10 cellular contexts compared by ENCODE assay signal in genomic region chr11:117950999-117951961, GRCh38. TPM values are rescaled to one million over a fixed set of nuclear protein-coding genes. Genes with fewer than 3 reads are reported as not detected.
DNase-seq lines count a peak whose midpoint lies in the region; ATAC-seq and TF ChIP-seq lines count a peak whose summit lies in the region.
"Had no signal": no experiment of that assay in that cellular context is flagged by ENCODE, and none has a peak within 500 bp of the region (broad histone marks: within the 10 kb centered on the region; RNA-seq: fewer than 3 reads in every experiment).

No MANE protein-coding gene starts in this region.

- H3K79me2 ChIP-seq in Loucy (ENCODE audit: insufficient read depth, low read length) = no peaks in the 10 kb centered on the region

- H3K9me3 ChIP-seq in Loucy (ENCODE audit: insufficient read depth, low read depth, low read length) = no peaks in the 10 kb centered on the region
- H3K9me3 ChIP-seq in upper lobe of right lung = no peaks in the 10 kb centered on the region
- no peaks in the 10 kb centered on the region for H3K9me3 ChIP-seq in adrenal gland (replicated peaks in 1 of 3)

- DNase-seq in activated T-cell treated with anti-CD3 and anti-CD28 coated beads, Interleukin-2, amount 50 U/mL, for 72 hours = peak; percentile 38 to 46
- DNase-seq in osteocyte (ENCODE audit: extremely low spot score, unreplicated experiment) = peak; percentile 69
- DNase-seq in HK-2 (ENCODE audit: unreplicated experiment) = no peak
- no peak for DNase-seq in upper lobe of right lung
- no peak for DNase-seq in adrenal gland
- DNase-seq: right cardiac atrium, Right ventricle myocardium superior had no signal

- H3K36me3 Mint-ChIP-seq in activated T-cell treated with anti-CD3 and anti-CD28 coated beads, Interleukin-2, amount 50 U/mL, for 72 hours (ENCODE audit: insufficient read depth in 2 of 2) = peaks cover 3 to 4% of the 10 kb centered on the region in 2 donors
- H3K36me3 Mint-ChIP-seq in osteocyte (ENCODE audit: unreplicated experiment) = no peaks in the 10 kb centered on the region

- no peaks in the 10 kb centered on the region for H3K27me3 Mint-ChIP-seq in activated T-cell treated with anti-CD3 and anti-CD28 coated beads, Interleukin-2, amount 50 U/mL, for 72 hours (ENCODE audit: low read depth)
- H3K27me3 Mint-ChIP-seq in osteocyte (ENCODE audit: unreplicated experiment) = peaks cover 33% of the 10 kb centered on the region

- TF ChIP-seq CTCF in Loucy (conservative IDR thresholded peaks at IDR 0.05; ENCODE audit: low read length) (no peak), osteocyte (IDR thresholded peaks at IDR 0.05) (no peak), upper lobe of right lung (IDR thresholded peaks at IDR 0.05) (no peak), adrenal gland (IDR thresholded peaks at IDR 0.05) (no peak)

- H3K4me3 Mint-ChIP-seq in activated T-cell treated with anti-CD3 and anti-CD28 coated beads, Interleukin-2, amount 50 U/mL, for 72 hours = peak overlapping the region; percentile 84 to 91
- H3K4me3 Mint-ChIP-seq in osteocyte (ENCODE audit: unreplicated experiment) = no peak overlapping the region

- ATAC-seq in GM18505 (IDR thresholded peaks at IDR 0.05; ENCODE audit: unreplicated experiment) (peak; percentile 45), upper lobe of right lung (no peak), HG02970 (IDR thresholded peaks at IDR 0.05; ENCODE audit: low FRiP score, unreplicated experiment) (no peak)
- peak; percentile 67 to 73 for ATAC-seq in activated T-cell treated with anti-CD3 and anti-CD28 coated beads, Interleukin-2, amount 50 U/mL, for 72 hours (replicated peaks in 1 of 2)
- ATAC-seq: right cardiac atrium had no signal

- no peak for TF ChIP-seq POLR2A in GM18505 (IDR thresholded peaks at IDR 0.05; ENCODE audit: borderline replicate concordance, extremely low read depth, insufficient read depth, insufficient read length)
- TF ChIP-seq POLR2A in adrenal gland (IDR thresholded peaks at IDR 0.05) = no peak

- H4K20me1 ChIP-seq in Loucy (ENCODE audit: insufficient read depth, low read length, poor library complexity, severe bottlenecking) = no peaks in the 10 kb centered on the region

- H3K27me3 ChIP-seq in Loucy (ENCODE audit: insufficient read depth, low read length, poor library complexity, severe bottlenecking) (no peaks in the 10 kb centered on the region), upper lobe of right lung (no peaks in the 10 kb centered on the region), adrenal gland (no peaks in the 10 kb centered on the region)

- peak overlapping the region; percentile 27 for H2AFZ ChIP-seq in Loucy (ENCODE audit: low read length)

- H3F3A ChIP-seq in Loucy (ENCODE audit: low read depth) = 0 out of 2 replicates have a peak, but pooled peaks cover 5% of the 10 kb centered on the region

- H3K27ac Mint-ChIP-seq in activated T-cell treated with anti-CD3 and anti-CD28 coated beads, Interleukin-2, amount 50 U/mL, for 72 hours = peak overlapping the region; percentile 68
- no peak overlapping the region for H3K27ac Mint-ChIP-seq in osteocyte (ENCODE audit: unreplicated experiment)

- H3K9ac ChIP-seq in Loucy (ENCODE audit: low read depth, low read length, poor library complexity, severe bottlenecking) = peak overlapping the region; percentile 65

- intact Hi-C loops in upper lobe of right lung (cut with DNase I) = no loop called here
- intact Hi-C loops in adrenal gland (cut with DNase I) = loop anchor here (5.0 to 10.0 kb wide), 2 partner anchors 106 to 516 kb away; no protein-coding TSS in a partner anchor

- peaks cover 0 to 2% of the 10 kb centered on the region in 2 donors for H3K9me3 Mint-ChIP-seq in activated T-cell treated with anti-CD3 and anti-CD28 coated beads, Interleukin-2, amount 50 U/mL, for 72 hours
- H3K9me3 Mint-ChIP-seq in osteocyte (ENCODE audit: unreplicated experiment) = no peaks in the 10 kb centered on the region

- WGBS in adrenal gland, 4 donors = 73 to 86% (median 83%) methylated on average over 12 to 15 of the region's 15 CpGs

- H3K9me2 ChIP-seq in Loucy (replicated peaks; ENCODE audit: low read depth, low read length) = no peaks in the 10 kb centered on the region

- H3K4me2 ChIP-seq in Loucy (ENCODE audit: low read depth, low read length, poor library complexity, severe bottlenecking) = peak overlapping the region; percentile 83

- H3K4me1 ChIP-seq in Loucy (ENCODE audit: insufficient read depth, low read length, poor library complexity, severe bottlenecking) (peaks cover 55% of the 10 kb centered on the region), upper lobe of right lung (peaks cover 25% of the 10 kb centered on the region), adrenal gland (replicated peaks in 1 of 2) (peaks cover 0 to 11% of the 10 kb centered on the region in 2 donors)

- H3K36me3 ChIP-seq in Loucy (ENCODE audit: insufficient read depth, low read length) = no peaks in the 10 kb centered on the region
- no peaks in the 10 kb centered on the region for H3K36me3 ChIP-seq in upper lobe of right lung
- no peaks in the 10 kb centered on the region for H3K36me3 ChIP-seq in adrenal gland (replicated peaks in 1 of 2)

- no peak overlapping the region for H3K27ac ChIP-seq in upper lobe of right lung
- no peak overlapping the region for H3K27ac ChIP-seq in adrenal gland

- H3K4me3 ChIP-seq in Loucy (ENCODE audit: low read length, poor library complexity, severe bottlenecking) = peak overlapping the region; percentile 63
- H3K4me3 ChIP-seq in upper lobe of right lung = no peak overlapping the region
- no peak overlapping the region for H3K4me3 ChIP-seq in adrenal gland

- peaks cover 88% of the 10 kb centered on the region for H3K4me1 Mint-ChIP-seq in activated T-cell treated with anti-CD3 and anti-CD28 coated beads, Interleukin-2, amount 50 U/mL, for 72 hours (ENCODE audit: low read depth)
- no peaks in the 10 kb centered on the region for H3K4me1 Mint-ChIP-seq in osteocyte (ENCODE audit: unreplicated experiment)

RNA-seq across cellular contexts. Expression of gene TMPRSS13, which starts 22.1 kb away (rescaled TPM):
- total RNA-seq in activated T-cell treated with anti-CD3 and anti-CD28 coated beads, Interleukin-2, amount 50 U/mL, for 72 hours = 1 to 10 TPM; 3.0 to 3.2 TPM
- total RNA-seq in osteocyte (not detected in 2 replicates), upper lobe of right lung (9.9 TPM), adrenal gland (1 to 10 TPM in 1 of 8 donors, under 1 TPM in 7; 0.12 to 1.3 (median 0.56) TPM)
- polyA plus RNA-seq in adrenal gland = 1 to 10 TPM in 1 of 3 donors, under 1 TPM in 2; 0.54 to 1.0 (median 0.84) TPM
- total RNA-seq: Right ventricle myocardium superior had no signal

RNA-seq across cellular contexts. Expression of gene IL10RA, which starts 34.9 kb away (rescaled TPM):
- 100 to 1,000 TPM in 1 of 2 donors, 10 to 100 TPM in 1; 79.6 to 123 TPM for total RNA-seq in activated T-cell treated with anti-CD3 and anti-CD28 coated beads, Interleukin-2, amount 50 U/mL, for 72 hours
- not detected in 2 replicates for total RNA-seq in osteocyte
- total RNA-seq in upper lobe of right lung = 33.8 TPM
- 10 to 100 TPM; 24.5 to 50.5 (median 33.0) TPM for total RNA-seq in adrenal gland
- 10 to 100 TPM in 1 of 3 donors, 1 to 10 TPM in 2; 4.6 to 10.2 (median 7.3) TPM for polyA plus RNA-seq in adrenal gland

Comparison
In these comparisons a context has a peak if more than half of its experiments do, and no peak if none do; other contexts are left out.
1. ATAC-seq: peak in GM18505 (single experiment) and activated T-cell treated with anti-CD3 and anti-CD28 coated beads, Interleukin-2, amount 50 U/mL, for 72 hours (2 of 2); none in upper lobe of right lung (single experiment) and HG02970 (single experiment).
2. DNase-seq: peak in activated T-cell treated with anti-CD3 and anti-CD28 coated beads, Interleukin-2, amount 50 U/mL, for 72 hours (2 of 2) and osteocyte (single experiment); none in HK-2 (single experiment), upper lobe of right lung (single experiment) and adrenal gland (0 of 7).
3. RNA of gene IL10RA, which starts 34.9 kb away (total RNA-seq): 79.6 to 123 TPM in activated T-cell treated with anti-CD3 and anti-CD28 coated beads, Interleukin-2, amount 50 U/mL, for 72 hours, 24.5 to 50.5 TPM in adrenal gland and 33.8 TPM in upper lobe of right lung (single experiment); not detected in osteocyte; every median in the first group is over 10 times any median in the second.